8 cellular contexts compared by ENCODE assay signal in the genomic region with DNA sequence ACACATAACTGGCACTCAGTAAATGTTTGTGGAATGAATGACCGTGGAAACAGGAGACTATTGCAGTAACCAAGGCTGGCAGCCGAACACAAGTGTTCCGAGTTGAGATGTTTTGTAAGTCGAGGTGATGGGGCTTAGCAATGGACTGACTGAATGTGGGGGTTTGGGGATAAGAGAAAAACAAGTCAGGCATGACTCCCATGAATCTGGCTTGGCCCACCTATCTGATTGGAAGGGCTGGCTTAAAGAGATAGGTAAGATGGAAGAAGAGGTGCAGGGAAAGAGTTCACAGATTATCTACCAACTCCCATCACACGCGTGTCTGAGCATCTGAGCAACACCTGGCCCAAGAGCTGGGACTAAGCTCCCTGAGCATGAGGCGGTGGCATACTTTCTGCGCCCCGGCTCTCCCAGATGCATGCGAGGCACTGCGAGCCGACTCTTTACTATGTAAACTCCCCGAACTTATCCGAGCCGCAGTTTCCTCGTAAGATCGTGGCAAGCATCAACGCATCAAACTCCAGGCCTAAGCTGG. TPM values are rescaled to one million over a fixed set of nuclear protein-coding genes. Genes with fewer than 3 reads are reported as not detected.
DNase-seq lines count a peak whose midpoint lies in the region; ATAC-seq and TF ChIP-seq lines count a peak whose summit lies in the region.

No MANE protein-coding gene starts in this region.

- 3 to 5% (median 4%) methylated on average over 18 of the region's 18 CpGs for WGBS in ovary, 3 donors

- ATAC-seq in DND-41 (ENCODE audit: insufficient read depth, low read depth): no peak
- ATAC-seq in GM18502 (IDR thresholded peaks at IDR 0.05; ENCODE audit: poor library complexity, unreplicated experiment): no peak
- no peak for ATAC-seq in HG03139 (IDR thresholded peaks at IDR 0.05; ENCODE audit: unreplicated experiment)
- no peak for ATAC-seq in GM21786 (IDR thresholded peaks at IDR 0.05; ENCODE audit: unreplicated experiment)

- H3K27ac Mint-ChIP-seq in endothelial cell (ENCODE audit: unreplicated experiment): peak overlapping the region; percentile 100

- H3K27me3 ChIP-seq in DND-41 (ENCODE audit: insufficient read depth, low read length, poor library complexity): no peaks in the 10 kb centered on the region
- H3K27me3 ChIP-seq in OCI-LY3 (ENCODE audit: low read depth, low read length): no peaks in the 10 kb centered on the region
- no peaks in the 10 kb centered on the region for H3K27me3 ChIP-seq in ovary

- H3K4me1 ChIP-seq in DND-41 (ENCODE audit: insufficient read depth, low read length): peaks cover 45% of the 10 kb centered on the region
- peaks cover 15% of the 10 kb centered on the region for H3K4me1 ChIP-seq in OCI-LY3 (ENCODE audit: low read length)
- H3K4me1 ChIP-seq in ovary (ENCODE audit: insufficient read depth): peaks cover 5% of the 10 kb centered on the region

- peak overlapping the region; percentile 66 for H3K9ac ChIP-seq in DND-41 (ENCODE audit: low read depth, low read length)
- peak overlapping the region; percentile 53 for H3K9ac ChIP-seq in OCI-LY3 (ENCODE audit: low read length)

- H3K4me2 ChIP-seq in DND-41 (ENCODE audit: insufficient read depth, low read length) (peak overlapping the region; percentile 95), OCI-LY3 (ENCODE audit: low read length) (peak overlapping the region; percentile 97)

- no peak for TF ChIP-seq POLR2A in ovary (IDR thresholded peaks at IDR 0.05)

- intact Hi-C loops in ovary (cut with DNase I): loop anchor here in 2 of 4 donors (5.0 kb wide), 1 partner anchor 618 kb away; the partner anchor contains the start of gene PHF12 (in 2 of the 2)

- peaks cover 61% of the 10 kb centered on the region for H3K79me2 ChIP-seq in DND-41 (ENCODE audit: insufficient read depth, low read length)
- peaks cover 21% of the 10 kb centered on the region for H3K79me2 ChIP-seq in OCI-LY3 (ENCODE audit: low read length)

- TF ChIP-seq EP300 in ovary (IDR thresholded peaks at IDR 0.05): no peak

- H3K4me3 ChIP-seq in DND-41 (ENCODE audit: low read depth in 1 of 2, low read length in 2 of 2) (peak overlapping the region; percentile 80 to 91), OCI-LY3 (ENCODE audit: low read length) (peak overlapping the region; percentile 82), ovary (peak overlapping the region; percentile 94)

- H3K27ac ChIP-seq in DND-41 (ENCODE audit: low read length): peak overlapping the region; percentile 54
- no peak overlapping the region for H3K27ac ChIP-seq in OCI-LY3 (ENCODE audit: low read length)
- H3K27ac ChIP-seq in ovary: peak overlapping the region in 1 of 2 donors; percentile 73

- H3K36me3 Mint-ChIP-seq in endothelial cell (ENCODE audit: low read depth, unreplicated experiment): peaks cover 27% of the 10 kb centered on the region

- H2AFZ ChIP-seq in DND-41 (ENCODE audit: low read depth, low read length): peak overlapping the region; percentile 85
- peak overlapping the region; percentile 24; the same call in 1 of the 2 replicates for H2AFZ ChIP-seq in OCI-LY3 (ENCODE audit: low read depth, low read length)

- no peaks in the 10 kb centered on the region for H3K9me3 Mint-ChIP-seq in endothelial cell (ENCODE audit: unreplicated experiment)

- peak overlapping the region; percentile 99 for H3K4me3 Mint-ChIP-seq in endothelial cell (ENCODE audit: unreplicated experiment)

- H4K20me1 ChIP-seq in DND-41 (ENCODE audit: insufficient read depth, low read length): no peaks in the 10 kb centered on the region; the same call in none of the 2 replicates
- no peaks in the 10 kb centered on the region for H4K20me1 ChIP-seq in OCI-LY3 (ENCODE audit: insufficient read depth, low read length)

- DNase-seq in DND-41: no peak
- no peak for DNase-seq in endothelial cell (ENCODE audit: low spot score)
- no peak for DNase-seq in ovary
- DNase-seq in pons (ENCODE audit: low spot score): no peak

- peaks cover 26% of the 10 kb centered on the region for H3K27me3 Mint-ChIP-seq in endothelial cell (ENCODE audit: unreplicated experiment)

- H3K36me3 ChIP-seq in DND-41 (ENCODE audit: insufficient read depth, low read length): peaks cover 18% of the 10 kb centered on the region
- H3K36me3 ChIP-seq in OCI-LY3 (replicated peaks; ENCODE audit: low read depth, low read length): peaks cover 2% of the 10 kb centered on the region
- H3K36me3 ChIP-seq in ovary: no peaks in the 10 kb centered on the region

- H3K4me1 Mint-ChIP-seq in endothelial cell (ENCODE audit: unreplicated experiment): peaks cover 60% of the 10 kb centered on the region

- TF ChIP-seq CTCF in DND-41 (IDR thresholded peaks at IDR 0.05; ENCODE audit: borderline replicate concordance, extremely low read depth, low read length, poor library complexity, severe bottlenecking): no peak
- TF ChIP-seq CTCF in OCI-LY3 (IDR thresholded peaks at IDR 0.05; ENCODE audit: low read depth, low read length): no peak
- TF ChIP-seq CTCF in endothelial cell (IDR thresholded peaks at IDR 0.05; ENCODE audit: unreplicated experiment): no peak
- no peak for TF ChIP-seq CTCF in ovary (IDR thresholded peaks at IDR 0.05)

- H3K9me3 ChIP-seq in DND-41 (ENCODE audit: insufficient read depth, low read length, severe bottlenecking): no peaks in the 10 kb centered on the region
- no peaks in the 10 kb centered on the region for H3K9me3 ChIP-seq in OCI-LY3 (ENCODE audit: insufficient read depth, low read length)
- no peaks in the 10 kb centered on the region for H3K9me3 ChIP-seq in ovary

RNA-seq across cellular contexts. Expression of gene IFT20, which starts 0.5 kb away (rescaled TPM):
- 47.2 TPM for total RNA-seq in endothelial cell (ENCODE audit: unreplicated experiment)
- 10 to 100 TPM; 20.2 to 49.2 (median 24.3) TPM for total RNA-seq in ovary
- polyA plus RNA-seq in ovary: 10 to 100 TPM; 39.4 to 44.3 TPM

RNA-seq across cellular contexts. Expression of gene TNFAIP1, which starts 0.8 kb away (rescaled TPM):
- total RNA-seq in endothelial cell (ENCODE audit: unreplicated experiment) (104 TPM), ovary (10 to 100 TPM; 13.5 to 36.3 (median 31.5) TPM)
- polyA plus RNA-seq in ovary: 10 to 100 TPM; 13.4 to 37.9 TPM

RNA-seq across cellular contexts. Expression of gene TMEM97, which starts 15.7 kb away (rescaled TPM):
- total RNA-seq in endothelial cell (ENCODE audit: unreplicated experiment) (59.4 TPM), ovary (10 to 100 TPM; 18.7 to 74.4 (median 26.0) TPM)
- polyA plus RNA-seq in ovary: 10 to 100 TPM; 20.3 to 93.0 TPM

RNA-seq across cellular contexts. Expression of gene POLDIP2, which starts 22.6 kb away (rescaled TPM):
- total RNA-seq in endothelial cell (ENCODE audit: unreplicated experiment): 57.2 TPM
- 10 to 100 TPM; 37.4 to 82.6 (median 59.6) TPM for total RNA-seq in ovary
- polyA plus RNA-seq in ovary: 100 to 1,000 TPM in 1 of 2 donors, 10 to 100 TPM in 1; 43.4 to 110 TPM

RNA-seq across cellular contexts. Expression of gene SEBOX, which starts 30.3 kb away (rescaled TPM):
- total RNA-seq in endothelial cell (ENCODE audit: unreplicated experiment) (not detected), ovary (not detected)
- polyA plus RNA-seq in ovary: not detected
